ENCODE assay signal across 7 cellular contexts in the genomic region with DNA sequence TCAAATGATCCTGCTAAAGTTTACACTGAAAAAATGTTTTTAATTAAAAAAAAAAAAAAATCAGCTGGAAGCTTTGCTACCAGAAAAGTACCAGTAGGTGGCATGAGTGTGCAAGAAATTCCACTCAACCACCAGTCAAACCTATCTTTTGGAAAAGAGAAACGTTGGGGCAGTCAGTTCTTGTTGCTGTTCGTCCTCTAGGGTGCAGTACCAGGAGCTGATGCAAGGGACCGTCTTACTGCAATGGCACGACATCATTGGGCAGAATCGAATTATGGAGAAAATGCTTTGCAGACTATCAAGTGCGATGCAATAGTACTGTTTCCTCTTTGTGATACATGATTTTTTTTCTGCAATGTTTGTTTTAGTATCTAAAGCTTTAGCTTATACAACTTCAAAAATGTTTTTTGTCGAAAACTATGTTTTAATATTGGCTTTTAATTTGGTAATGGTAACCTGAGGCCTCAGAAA. TPM values are rescaled to one million over a fixed set of nuclear protein-coding genes. Genes with fewer than 3 reads are reported as not detected.
DNase-seq lines count a peak whose midpoint lies in the region; ATAC-seq, FAIRE-seq and TF ChIP-seq lines count a peak whose summit lies in the region.

No MANE protein-coding gene starts in this region.

- TF ChIP-seq CTCF in cardiac muscle cell (IDR thresholded peaks at IDR 0.05; ENCODE audit: low read depth, low read length): peak; percentile 91

- no peak for TF ChIP-seq POLR2A in GM12892 (IDR thresholded peaks at IDR 0.05; ENCODE audit: low read depth, low read length)

- peak; percentile 43 for DNase-seq in GM12892 (ENCODE audit: insufficient read length)
- DNase-seq in NCI-H1105 (lab: John Stamatoyannopoulos, UW): peak; percentile 69
- DNase-seq in SK-N-DZ (ENCODE audit: low spot score): peak; percentile 92
- DNase-seq in activated naive CD8-positive, alpha-beta T cell treated with anti-CD3 and anti-CD28 coated beads, Interleukin-2, amount 50 U/mL, for 16 hours (ENCODE audit: low read depth, low spot score): peak; percentile 11
- peak; percentile 91 to 92 for DNase-seq in cardiac muscle cell (ENCODE audit: low read depth in 1 of 2, low spot score in 1 of 2)
- DNase-seq in putamen (ENCODE audit: low spot score): peak; percentile 79

- H3K27ac ChIP-seq in cardiac muscle cell: no peak overlapping the region

- H3K9me3 ChIP-seq in cardiac muscle cell (ENCODE audit: low read depth): no peaks in the 10 kb centered on the region

- FAIRE-seq in GM12892 (lab: Jason Lieb, UNC): peak; percentile 85

- no peak overlapping the region for H3K4me3 ChIP-seq in cardiac muscle cell

- peaks cover 7% of the 10 kb centered on the region for H3K4me1 ChIP-seq in cardiac muscle cell (ENCODE audit: low read depth)

- peaks cover 5% of the 10 kb centered on the region for H3K36me3 ChIP-seq in cardiac muscle cell

- H3K27me3 ChIP-seq in cardiac muscle cell: no peaks in the 10 kb centered on the region

- ATAC-seq in HG02759 (IDR thresholded peaks at IDR 0.05; ENCODE audit: unreplicated experiment): peak; percentile 91

RNA-seq across cellular contexts. Expression of a gene that starts 18.3 kb away (rescaled TPM):
- polyA plus RNA-seq in GM12892 (2012; ENCODE audit: missing spikeins): 22.3 TPM
- polyA plus RNA-seq in SK-N-DZ (2014; cell fraction: cytosol; rRNA removed): 21.1 and 24.7 TPM in 2 replicates
- 15.2 and 20.5 TPM in 2 replicates for polyA plus RNA-seq in SK-N-DZ (2014; cell fraction: nucleus; rRNA removed)
- total RNA-seq in cardiac muscle cell: 65.5 and 85.5 TPM in 2 replicates
- 134 and 159 TPM in 2 replicates for polyA plus RNA-seq in cardiac muscle cell

Comparison
In these comparisons a context has a peak if more than half of its experiments do, and no peak if none do; other contexts are left out.
1. DNase-seq: peak in every context shown above with its lines; median percentile 92 in SK-N-DZ; 92 in cardiac muscle cell; 79 in putamen; 69 in NCI-H1105; 43 in GM12892; 11 in activated naive CD8-positive, alpha-beta T cell treated with anti-CD3 and anti-CD28 coated beads, Interleukin-2, amount 50 U/mL, for 16 hours.